In the genomic region with DNA sequence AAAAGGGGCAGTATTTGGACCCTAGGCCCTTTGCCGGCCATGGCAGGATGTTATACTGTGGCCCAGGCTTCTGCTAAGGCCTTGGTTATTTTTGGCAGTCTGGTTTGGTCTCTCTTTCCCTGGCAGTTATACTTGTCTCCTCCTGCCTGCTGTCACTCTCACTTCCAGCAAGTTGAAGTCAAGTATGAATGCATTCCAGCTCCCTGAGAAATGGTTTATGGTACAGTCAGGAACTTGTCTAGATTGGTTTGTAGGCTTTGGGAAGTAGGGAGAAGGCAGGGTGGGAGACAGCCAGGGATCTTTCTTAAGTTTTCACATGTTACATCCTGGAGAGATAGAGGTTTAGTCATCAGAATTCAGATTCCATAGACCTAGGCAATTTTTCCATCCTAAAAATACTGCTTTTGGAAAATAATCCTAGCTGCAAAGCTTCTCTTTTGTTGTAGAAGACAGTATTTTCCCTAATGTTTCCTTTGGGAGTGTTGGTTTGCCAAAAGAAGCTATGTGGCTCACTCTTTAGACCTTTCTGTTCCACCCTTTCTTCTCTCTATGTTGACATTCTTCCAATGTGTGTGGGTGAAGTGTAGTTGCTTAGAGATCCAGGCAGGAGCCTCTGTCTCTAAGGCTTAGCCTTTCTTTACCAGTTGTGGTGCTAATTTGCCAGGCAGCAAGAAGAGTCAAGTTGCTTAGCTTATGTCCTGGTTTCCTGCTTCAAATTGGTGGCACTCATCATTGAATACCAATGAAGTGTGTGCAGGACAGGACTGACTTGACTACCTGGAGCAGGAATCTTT, we compare ENCODE assay signal across 1 cellular context.
TF ChIP-seq lines count a peak whose summit lies in the region.

No MANE protein-coding gene starts in this region.

TF ChIP-seq in WTC11, 78 proteins besides CTCF, POLR2A, EP300 and RAD21 (continued from another document):
- TF ChIP-seq, protein P1, sequence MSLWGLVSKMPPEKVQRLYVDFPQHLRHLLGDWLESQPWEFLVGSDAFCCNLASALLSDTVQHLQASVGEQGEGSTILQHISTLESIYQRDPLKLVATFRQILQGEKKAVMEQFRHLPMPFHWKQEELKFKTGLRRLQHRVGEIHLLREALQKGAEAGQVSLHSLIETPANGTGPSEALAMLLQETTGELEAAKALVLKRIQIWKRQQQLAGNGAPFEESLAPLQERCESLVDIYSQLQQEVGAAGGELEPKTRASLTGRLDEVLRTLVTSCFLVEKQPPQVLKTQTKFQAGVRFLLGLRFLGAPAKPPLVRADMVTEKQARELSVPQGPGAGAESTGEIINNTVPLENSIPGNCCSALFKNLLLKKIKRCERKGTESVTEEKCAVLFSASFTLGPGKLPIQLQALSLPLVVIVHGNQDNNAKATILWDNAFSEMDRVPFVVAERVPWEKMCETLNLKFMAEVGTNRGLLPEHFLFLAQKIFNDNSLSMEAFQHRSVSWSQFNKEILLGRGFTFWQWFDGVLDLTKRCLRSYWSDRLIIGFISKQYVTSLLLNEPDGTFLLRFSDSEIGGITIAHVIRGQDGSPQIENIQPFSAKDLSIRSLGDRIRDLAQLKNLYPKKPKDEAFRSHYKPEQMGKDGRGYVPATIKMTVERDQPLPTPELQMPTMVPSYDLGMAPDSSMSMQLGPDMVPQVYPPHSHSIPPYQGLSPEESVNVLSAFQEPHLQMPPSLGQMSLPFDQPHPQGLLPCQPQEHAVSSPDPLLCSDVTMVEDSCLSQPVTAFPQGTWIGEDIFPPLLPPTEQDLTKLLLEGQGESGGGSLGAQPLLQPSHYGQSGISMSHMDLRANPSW (CRISPR knock-in tag; conservative IDR thresholded peaks at IDR 0.05; ENCODE audit: low read depth): no peak
- TF ChIP-seq FOXJ3 (CRISPR knock-in tag; IDR thresholded peaks at IDR 0.05; ENCODE audit: borderline replicate concordance) (no peak), NR3C1 (CRISPR knock-in tag; conservative IDR thresholded peaks at IDR 0.05; ENCODE audit: low read depth) (no peak), NFATC4 (CRISPR knock-in tag; IDR thresholded peaks at IDR 0.05) (no peak), MXD4 (CRISPR knock-in tag; IDR thresholded peaks at IDR 0.05; ENCODE audit: borderline replicate concordance) (no peak)
- TF ChIP-seq, protein P2, sequence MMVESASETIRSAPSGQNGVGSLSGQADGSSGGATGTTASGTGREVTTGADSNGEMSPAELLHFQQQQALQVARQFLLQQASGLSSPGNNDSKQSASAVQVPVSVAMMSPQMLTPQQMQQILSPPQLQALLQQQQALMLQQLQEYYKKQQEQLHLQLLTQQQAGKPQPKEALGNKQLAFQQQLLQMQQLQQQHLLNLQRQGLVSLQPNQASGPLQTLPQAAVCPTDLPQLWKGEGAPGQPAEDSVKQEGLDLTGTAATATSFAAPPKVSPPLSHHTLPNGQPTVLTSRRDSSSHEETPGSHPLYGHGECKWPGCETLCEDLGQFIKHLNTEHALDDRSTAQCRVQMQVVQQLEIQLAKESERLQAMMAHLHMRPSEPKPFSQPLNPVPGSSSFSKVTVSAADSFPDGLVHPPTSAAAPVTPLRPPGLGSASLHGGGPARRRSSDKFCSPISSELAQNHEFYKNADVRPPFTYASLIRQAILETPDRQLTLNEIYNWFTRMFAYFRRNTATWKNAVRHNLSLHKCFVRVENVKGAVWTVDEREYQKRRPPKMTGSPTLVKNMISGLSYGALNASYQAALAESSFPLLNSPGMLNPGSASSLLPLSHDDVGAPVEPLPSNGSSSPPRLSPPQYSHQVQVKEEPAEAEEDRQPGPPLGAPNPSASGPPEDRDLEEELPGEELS (CRISPR knock-in tag; IDR thresholded peaks at IDR 0.05): no peak
- TF ChIP-seq, protein P3, sequence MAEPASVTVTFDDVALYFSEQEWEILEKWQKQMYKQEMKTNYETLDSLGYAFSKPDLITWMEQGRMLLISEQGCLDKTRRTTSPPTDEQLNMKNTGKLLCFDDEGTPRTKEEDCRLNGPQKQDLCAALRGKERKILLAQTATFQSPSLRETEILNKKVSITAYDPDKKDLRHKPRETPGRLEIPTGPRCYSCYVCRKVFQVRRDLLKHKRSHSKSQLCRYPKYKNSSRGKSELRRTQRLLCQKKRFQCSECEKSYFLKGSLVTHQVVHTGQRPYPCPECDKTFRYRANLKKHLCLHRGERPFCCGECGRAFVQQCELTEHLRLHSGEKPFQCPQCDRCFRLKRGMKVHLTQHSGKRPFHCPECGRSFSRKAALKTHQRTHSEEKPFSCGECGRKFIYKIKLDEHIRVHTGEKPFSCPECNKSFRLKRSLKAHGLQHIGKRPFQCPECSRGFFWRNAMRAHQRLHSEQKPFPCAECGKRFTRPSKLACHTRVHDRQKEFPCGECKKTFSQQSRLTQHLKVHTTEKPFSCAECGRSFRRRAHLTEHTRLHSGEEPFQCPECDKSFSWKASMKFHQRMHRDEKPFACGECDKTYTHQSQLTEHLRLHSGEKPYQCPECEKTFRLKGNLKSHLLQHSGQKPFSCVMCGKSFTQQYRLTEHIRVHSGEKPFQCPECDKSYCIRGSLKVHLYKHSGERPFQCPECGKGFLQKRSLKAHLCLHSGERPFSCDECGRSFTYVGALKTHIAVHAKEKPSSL (CRISPR knock-in tag; conservative IDR thresholded peaks at IDR 0.05): no peak
